ENCODE assay signal across 8 cellular contexts in the genomic region with DNA sequence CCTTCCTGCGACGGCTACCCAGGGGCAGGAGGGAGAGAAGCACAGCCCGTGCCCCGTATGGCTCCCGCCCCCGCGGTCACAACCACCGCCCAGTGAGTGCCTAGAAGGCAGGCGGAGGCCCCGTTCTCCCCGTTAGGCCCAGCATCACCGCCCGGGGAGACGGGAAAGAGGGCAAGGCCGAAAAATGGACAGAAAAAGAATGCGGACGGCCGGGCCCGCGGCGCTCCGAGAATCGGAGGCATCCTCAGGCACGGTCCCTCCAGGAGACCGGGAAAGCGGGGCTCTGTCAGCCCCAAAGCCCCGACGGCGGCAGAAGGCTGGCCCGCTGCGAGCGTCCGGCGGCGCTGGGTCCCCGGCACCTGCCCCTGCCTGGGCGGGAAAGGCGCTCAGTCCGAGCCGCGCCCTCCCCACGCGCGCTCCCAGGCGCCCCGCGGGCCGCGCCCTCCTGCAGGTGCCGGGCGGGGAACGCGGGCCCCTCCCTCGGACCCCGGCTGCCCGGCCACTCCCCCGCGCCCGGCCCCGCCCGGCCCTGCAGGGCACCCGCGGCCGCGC. TPM values are rescaled to one million over a fixed set of nuclear protein-coding genes. Genes with fewer than 3 reads are reported as not detected.
DNase-seq lines count a peak whose midpoint lies in the region; ATAC-seq and TF ChIP-seq lines count a peak whose summit lies in the region.

No MANE protein-coding gene starts in this region.

- H3K9ac ChIP-seq in duodenal mucosa (ENCODE audit: low read depth in 1 of 2, low read length in 2 of 2), result peak overlapping the region; percentile 88 to 92

- peaks cover 18 to 20% of the 10 kb centered on the region in 2 donors for H3K4me1 ChIP-seq in duodenal mucosa (ENCODE audit: control insufficient read depth in 1 of 2, insufficient read depth in 2 of 2, low read length in 2 of 2)
- H3K4me1 ChIP-seq in mucosa of descending colon (ENCODE audit: low read depth), result peaks cover 11% of the 10 kb centered on the region

- TF ChIP-seq CTCF in mucosa of descending colon (IDR thresholded peaks at IDR 0.05), result no peak

- no peak for DNase-seq in activated CD4-positive, CD25-positive, alpha-beta regulatory T cell treated with anti-CD3 and anti-CD28 coated beads, Interleukin-2, amount 50 U/mL, for 72 hours
- DNase-seq in UCSD-AML1 (lab: John Stamatoyannopoulos, UW; ENCODE audit: unreplicated experiment), result peak; percentile 48
- peak in 1 of 3 donors; percentile 75 for DNase-seq in mucosa of descending colon
- peak; percentile 69 for DNase-seq in stimulated activated naive CD8-positive, alpha-beta T cell treated with anti-CD3 and anti-CD28 coated beads, Interleukin-15, Interleukin-2, amounts not matched to agents 100 U/mL and 50 U/mL, for 24 hours
- no peak for DNase-seq in DMS53 treated with DMSO at 0.1 percent for 48 hours (lab: John Stamatoyannopoulos, UW; ENCODE audit: unreplicated experiment)

- intact Hi-C loops in mucosa of descending colon (cut with DNase I, micrococcal nuclease), result no loop called here

- H3K4me3 ChIP-seq in duodenal mucosa (ENCODE audit: low read depth in 1 of 2, low read length in 2 of 2) (peak overlapping the region; percentile 71 to 87), mucosa of descending colon (peak overlapping the region; percentile 34)

- H3K9me3 ChIP-seq in duodenal mucosa (ENCODE audit: control insufficient read depth in 1 of 2, low read length in 2 of 2) (no peaks in the 10 kb centered on the region), mucosa of descending colon (no peaks in the 10 kb centered on the region)

- ATAC-seq in activated CD4-positive, CD25-positive, alpha-beta regulatory T cell treated with anti-CD3 and anti-CD28 coated beads, Interleukin-2, amount 50 U/mL, for 24 hours, result peak; percentile 39 to 41
- ATAC-seq in HG03135 (IDR thresholded peaks at IDR 0.05; ENCODE audit: unreplicated experiment) (peak; percentile 16), mucosa of descending colon (peak; percentile 31)
- peak; percentile 29 for ATAC-seq in stimulated activated naive CD8-positive, alpha-beta T cell treated with anti-CD3 and anti-CD28 coated beads, Interleukin-15, Interleukin-2, amounts not matched to agents 100 U/mL and 50 U/mL, for 24 hours

- H3K36me3 ChIP-seq in duodenal mucosa (ENCODE audit: control insufficient read depth in 1 of 2, insufficient read depth in 2 of 2, low read length in 2 of 2) (no peaks in the 10 kb centered on the region), mucosa of descending colon (ENCODE audit: low read depth) (no peaks in the 10 kb centered on the region)

- peak overlapping the region; percentile 51 for H3K27ac ChIP-seq in duodenal mucosa (ENCODE audit: low read depth, low read length)

- H3K27me3 ChIP-seq in duodenal mucosa (ENCODE audit: control insufficient read depth in 1 of 2, insufficient read depth in 2 of 2, low read length in 2 of 2), result no peaks in the 10 kb centered on the region

RNA-seq across cellular contexts. Expression of a gene that starts 0.4 kb away (rescaled TPM):
- total RNA-seq in mucosa of descending colon, result 10 to 100 TPM; 21.2 to 80.2 (median 38.7) TPM

RNA-seq across cellular contexts. Expression of a gene that starts 2.2 kb away (rescaled TPM):
- total RNA-seq in mucosa of descending colon, result under 1 TPM in 2 of 3 donors, not detected in 1; 0.52 to 0.84 TPM

RNA-seq across cellular contexts. Expression of a gene that starts 27.7 kb away (rescaled TPM):
- total RNA-seq in mucosa of descending colon, result 100 to 1,000 TPM; 354 to 727 (median 491) TPM

RNA-seq across cellular contexts. Expression of a gene that starts 28.7 kb away (rescaled TPM):
- under 1 TPM; 0.22 to 0.98 (median 0.43) TPM for total RNA-seq in mucosa of descending colon

RNA-seq across cellular contexts. Expression of a gene that starts 38.5 kb away (rescaled TPM):
- total RNA-seq in mucosa of descending colon, result 100 to 1,000 TPM; 326 to 473 (median 442) TPM

Comparison
In these comparisons a context has a peak if more than half of its experiments do, and no peak if none do; other contexts are left out.
1. DNase-seq: peak in UCSD-AML1 (single experiment) and stimulated activated naive CD8-positive, alpha-beta T cell treated with anti-CD3 and anti-CD28 coated beads, Interleukin-15, Interleukin-2, amounts not matched to agents 100 U/mL and 50 U/mL, for 24 hours (single experiment); none in activated CD4-positive, CD25-positive, alpha-beta regulatory T cell treated with anti-CD3 and anti-CD28 coated beads, Interleukin-2, amount 50 U/mL, for 72 hours (single experiment) and DMS53 treated with DMSO at 0.1 percent for 48 hours (single experiment).
2. Peak in every context shown above with its lines, with median percentiles within 50 percentile points of each other: ATAC-seq.